ENCODE assay signal across 30 cellular contexts in genomic region chr12:89748791-89749190, GRCh38.
"Had no signal": no experiment of that assay in that cellular context is flagged by ENCODE, and none has a peak within 500 bp of the region (broad histone marks: within the 10 kb centered on the region; RNA-seq: fewer than 3 reads in every experiment).

No MANE protein-coding gene starts in this region.

- H3K9me3 ChIP-seq: left lung, lower lobe of right lung, pancreas, prostate gland, stomach, testis, thyroid gland, transverse colon, upper lobe of left lung, vagina had no signal

- H3K36me3 Mint-ChIP-seq: mesothelial cell of epicardium; stimulated activated naive B cell treated with anti-CD40 and anti-IgM and Interleukin-4, amounts not matched to agents 10 μg/mL and 1 μg/mL and 100 μg/mL, for 72 hours had no signal

- H3K27me3 ChIP-seq: left lung, pancreas, stomach, testis, thyroid gland, transverse colon, upper lobe of left lung, vagina had no signal

- H3K27ac ChIP-seq: left lung, lower lobe of right lung, pancreas, prostate gland, skin epidermis, stomach, testis, thyroid gland, transverse colon, upper lobe of left lung, vagina had no signal

- H3K4me1 ChIP-seq: left lung, lower lobe of right lung, pancreas, prostate gland, stomach, testis, thyroid gland, transverse colon, upper lobe of left lung, vagina had no signal

- H3K36me3 ChIP-seq: left lung, lower lobe of right lung, pancreas, prostate gland, stomach, thyroid gland, transverse colon, upper lobe of left lung, vagina had no signal

- DNase-seq: hypothalamus; immature natural killer cell; kidney; left colon; left lung; lower lobe of right lung; mesendoderm; naive B cell; pancreas; posterior cingulate gyrus; retina; right cardiac atrium; stimulated activated CD4-positive, alpha-beta T cell treated with anti-CD3 and anti-CD28 coated beads, Interleukin-12 subunit alpha, Interleukin-12 subunit beta, amount 100 ng/mL, for 4 hours; stimulated activated CD4-positive, alpha-beta T cell treated with anti-CD3 and anti-CD28 coated beads, Interleukin-15, amount 100 ng/mL, for 24 hours; stimulated activated CD4-positive, alpha-beta T cell treated with anti-CD3 and anti-CD28 coated beads, Interleukin-2, amount 100 ng/mL, for 24 hours; stimulated activated CD4-positive, alpha-beta T cell treated with anti-CD3 and anti-CD28 coated beads, Interleukin-4, amount 100 ng/mL, for 1 hour; stimulated activated naive B cell treated with anti-CD40 and anti-IgM and Interleukin-4, amounts not matched to agents 10 μg/mL and 1 μg/mL and 100 μg/mL, for 72 hours; stimulated activated naive CD8-positive, alpha-beta T cell treated with anti-CD3 and anti-CD28 coated beads, Interleukin-15, Interleukin-2, amounts not matched to agents 100 U/mL and 50 U/mL, for 24 hours; stomach; testis; thyroid gland; transverse colon; upper lobe of left lung had no signal

- H3K4me3 Mint-ChIP-seq: immature natural killer cell; mesothelial cell of epicardium; natural killer cell treated with Interleukin-12 subunit alpha and Interleukin-12 subunit beta and Interleukin-15 and Interleukin-18, amount 100 ng/mL, for 72 hours; stimulated activated naive B cell treated with anti-CD40 and anti-IgM and Interleukin-4, amounts not matched to agents 10 μg/mL and 1 μg/mL and 100 μg/mL, for 72 hours had no signal

- ATAC-seq: left colon; left lung; lower lobe of right lung; natural killer cell treated with Interleukin-12 subunit alpha and Interleukin-12 subunit beta and Interleukin-15 and Interleukin-18, amount 100 ng/mL, for 72 hours; pancreas; right cardiac atrium; sciatic nerve; stimulated activated naive B cell treated with anti-CD40 and anti-IgM and Interleukin-4, amounts not matched to agents 10 μg/mL and 1 μg/mL and 100 μg/mL, for 72 hours; stimulated activated naive CD8-positive, alpha-beta T cell treated with anti-CD3 and anti-CD28 coated beads, Interleukin-15, Interleukin-2, amounts not matched to agents 100 U/mL and 50 U/mL, for 24 hours had no signal

- H3K4me3 ChIP-seq: left lung, lower lobe of right lung, pancreas, prostate gland, skin epidermis, stomach, testis, thyroid gland, transverse colon, upper lobe of left lung, vagina had no signal

- H3K4me1 Mint-ChIP-seq: mesothelial cell of epicardium had no signal

- FAIRE-seq: islet of Langerhans, kidney, pancreas had no signal

- H3K27me3 Mint-ChIP-seq: naive B cell; natural killer cell treated with Interleukin-12 subunit alpha and Interleukin-12 subunit beta and Interleukin-15 and Interleukin-18, amount 100 ng/mL, for 72 hours; stimulated activated naive B cell treated with anti-CD40 and anti-IgM and Interleukin-4, amounts not matched to agents 10 μg/mL and 1 μg/mL and 100 μg/mL, for 72 hours had no signal

- H3K27ac Mint-ChIP-seq: immature natural killer cell; mesothelial cell of epicardium; naive B cell; natural killer cell treated with Interleukin-12 subunit alpha and Interleukin-12 subunit beta and Interleukin-15 and Interleukin-18, amount 100 ng/mL, for 72 hours; stimulated activated naive B cell treated with anti-CD40 and anti-IgM and Interleukin-4, amounts not matched to agents 10 μg/mL and 1 μg/mL and 100 μg/mL, for 72 hours had no signal

- H3K9me3 Mint-ChIP-seq: immature natural killer cell; naive B cell; stimulated activated naive B cell treated with anti-CD40 and anti-IgM and Interleukin-4, amounts not matched to agents 10 μg/mL and 1 μg/mL and 100 μg/mL, for 72 hours had no signal
